Comparison of ENCODE assay signal across 14 cellular contexts in genomic region chr20:38937978-38938473, GRCh38.
"Had no signal": no experiment of that assay in that cellular context is flagged by ENCODE, and none has a peak within 500 bp of the region (broad histone marks: within the 10 kb centered on the region; RNA-seq: fewer than 3 reads in every experiment).

No MANE protein-coding gene starts in this region.

- H3K27ac ChIP-seq: adrenal gland, suprapubic skin had no signal

- H3K4me3 ChIP-seq: adrenal gland, esophagus muscularis mucosa, suprapubic skin had no signal

- DNase-seq: activated B cell treated with CpG ODN at 0.5 μM for 24 hours; activated CD4-positive, alpha-beta T cell treated with anti-CD3 and anti-CD28 coated beads, Interleukin-2, amount 10 ng/mL, durations not matched to agents 24 days and 14 days; activated naive CD4-positive, alpha-beta T cell treated with anti-CD3 and anti-CD28 coated beads, Interleukin-2, amount 50 U/mL, for 16 hours; adrenal gland; foreskin fibroblast; immature natural killer cell; left cardiac atrium; naive thymus-derived CD4-positive, alpha-beta T cell; posterior cingulate gyrus; right cardiac atrium; stimulated activated naive CD4-positive, alpha-beta T cell treated with Interleukin-2 at 50 U/mL for 16 hours had no signal

- H3K4me1 ChIP-seq: adrenal gland, suprapubic skin had no signal

- H3K9me3 ChIP-seq: adrenal gland, esophagus muscularis mucosa, suprapubic skin had no signal

- H3K27me3 ChIP-seq: adrenal gland, esophagus muscularis mucosa, suprapubic skin had no signal

- ATAC-seq: activated T-helper 17 cell treated with anti-CD3 and anti-CD28 coated beads, Interleukin-2, amount 50 U/mL, for 72 hours; left cardiac atrium; naive thymus-derived CD4-positive, alpha-beta T cell; right cardiac atrium had no signal

- H3K36me3 ChIP-seq: adrenal gland, suprapubic skin had no signal
